ENCODE assay signal across 8 cellular contexts in genomic region chr14:104724981-104725771, GRCh38. TPM values are rescaled to one million over a fixed set of nuclear protein-coding genes. Genes with fewer than 3 reads are reported as not detected.
DNase-seq lines count a peak whose midpoint lies in the region; ATAC-seq and TF ChIP-seq lines count a peak whose summit lies in the region.

No MANE protein-coding gene starts in this region.

- H3K27ac ChIP-seq in lower lobe of right lung (no peak overlapping the region), upper lobe of right lung (no peak overlapping the region)

- intact Hi-C loops in lower lobe of right lung (cut with DNase I) (no loop called here), upper lobe of right lung (cut with DNase I) (no loop called here)

- H3K4me1 ChIP-seq in lower lobe of right lung: peaks cover 15% of the 10 kb centered on the region
- peaks cover 15% of the 10 kb centered on the region for H3K4me1 ChIP-seq in upper lobe of right lung

- H3K4me3 ChIP-seq in lower lobe of right lung (peak overlapping the region; percentile 84), upper lobe of right lung (peak overlapping the region; percentile 69)

- peak; percentile 45 for DNase-seq in EL
- peak; percentile 9 for DNase-seq in NCI-H774 (lab: John Stamatoyannopoulos, UW)
- peak; percentile 44 for DNase-seq in dermis blood vessel endothelial cell
- DNase-seq in lower lobe of right lung: no peak
- no peak for DNase-seq in upper lobe of right lung
- DNase-seq in T1000 (lab: John Stamatoyannopoulos, UW): no peak
- DNase-seq in NCI-H187 treated with DMSO at 0.1 percent for 48 hours (lab: John Stamatoyannopoulos, UW): no peak

- TF ChIP-seq CTCF in lower lobe of right lung (IDR thresholded peaks at IDR 0.05) (no peak), upper lobe of right lung (IDR thresholded peaks at IDR 0.05) (no peak)

- H3K36me3 ChIP-seq in lower lobe of right lung (peaks cover 6% of the 10 kb centered on the region), upper lobe of right lung (no peaks in the 10 kb centered on the region)

- ATAC-seq in lower lobe of right lung (peak; percentile 4 to 11), upper lobe of right lung (peak; percentile 4), HG03565 (IDR thresholded peaks at IDR 0.05; ENCODE audit: unreplicated experiment) (no peak)

- no peaks in the 10 kb centered on the region for H3K9me3 ChIP-seq in lower lobe of right lung
- no peaks in the 10 kb centered on the region for H3K9me3 ChIP-seq in upper lobe of right lung

- H3K27me3 ChIP-seq in lower lobe of right lung (ENCODE audit: low read depth): no peaks in the 10 kb centered on the region
- no peaks in the 10 kb centered on the region for H3K27me3 ChIP-seq in upper lobe of right lung

RNA-seq across cellular contexts. Expression of gene ADSS1, which starts 1.1 kb away (rescaled TPM):
- total RNA-seq in dermis blood vessel endothelial cell (0.98 and 2.2 TPM in 2 replicates), lower lobe of right lung (5.1 TPM), upper lobe of right lung (5.5 TPM)

RNA-seq across cellular contexts. Expression of gene SIVA1, which starts 27.8 kb away (rescaled TPM):
- total RNA-seq in dermis blood vessel endothelial cell (115 and 214 TPM in 2 replicates), lower lobe of right lung (66.3 TPM), upper lobe of right lung (66.1 TPM)

RNA-seq across cellular contexts. Expression of gene INF2, which starts 35.8 kb away (rescaled TPM):
- total RNA-seq in dermis blood vessel endothelial cell (53.6 and 126 TPM in 2 replicates), lower lobe of right lung (116 TPM), upper lobe of right lung (117 TPM)

Comparison
In these comparisons a context has a peak if more than half of its experiments do, and no peak if none do; other contexts are left out.
1. DNase-seq: peak in EL (single experiment), NCI-H774 (single experiment) and dermis blood vessel endothelial cell (single experiment); none in lower lobe of right lung (single experiment), upper lobe of right lung (single experiment), T1000 (single experiment) and NCI-H187 treated with DMSO at 0.1 percent for 48 hours (single experiment).